26 cellular contexts compared by ENCODE assay signal in genomic region chr22:37179622-37180420, GRCh38. TPM values are rescaled to one million over a fixed set of nuclear protein-coding genes. Genes with fewer than 3 reads are reported as not detected.
DNase-seq lines count a peak whose midpoint lies in the region; ATAC-seq and TF ChIP-seq lines count a peak whose summit lies in the region.
"Had no signal": no experiment of that assay in that cellular context is flagged by ENCODE, and none has a peak within 500 bp of the region (broad histone marks: within the 10 kb centered on the region; RNA-seq: fewer than 3 reads in every experiment).

No MANE protein-coding gene starts in this region.

- no peak overlapping the region for H3K27ac Mint-ChIP-seq in chondrocyte (ENCODE audit: unreplicated experiment)
- H3K27ac Mint-ChIP-seq: CD4-positive, alpha-beta memory T cell; WTC11 had no signal

- no peak for TF ChIP-seq POLR2A in HCT116 (IDR thresholded peaks at IDR 0.05; ENCODE audit: borderline replicate concordance, extremely low read depth, insufficient read depth, insufficient read length)
- TF ChIP-seq POLR2A in stomach (IDR thresholded peaks at IDR 0.05) = no peak

- H3K79me2 ChIP-seq in HCT116 (ENCODE audit: insufficient read depth, low read length) (no peaks in the 10 kb centered on the region), GM23248 (ENCODE audit: insufficient read depth) (no peaks in the 10 kb centered on the region)

- intact Hi-C loops in HCT116 (cut with micrococcal nuclease) (no loop called here), stomach (cut with DNase I; ENCODE audit: low total_unique reads) (no loop called here)

- CTCF ChIA-PET in HCT116 (lab: Charles Lee) = no interaction called here

- peaks cover under 1% of the 10 kb centered on the region for H3K27me3 Mint-ChIP-seq in chondrocyte (ENCODE audit: low read depth)

- no peaks in the 10 kb centered on the region for H3K9me2 ChIP-seq in HCT116 (ENCODE audit: insufficient read depth)
- H3K9me2 ChIP-seq in GM23248 (ENCODE audit: insufficient read depth) = no peaks in the 10 kb centered on the region

- peaks cover 35% of the 10 kb centered on the region for H3K4me1 Mint-ChIP-seq in chondrocyte (ENCODE audit: low read depth)

- in situ Hi-C loops in GM23248 (cut with MboI) = no loop called here

- no peaks in the 10 kb centered on the region for H3K9me3 ChIP-seq in HCT116 (ENCODE audit: control insufficient read depth in 1 of 2, insufficient read depth in 1 of 2, low read depth in 1 of 2, low read length in 2 of 2)
- H3K9me3 ChIP-seq in mucosa of rectum (ENCODE audit: control insufficient read depth in 2 of 2, low read length in 2 of 2) = no peaks in the 10 kb centered on the region
- H3K9me3 ChIP-seq in stomach = no peaks in the 10 kb centered on the region
- H3K9me3 ChIP-seq in GM23248 (ENCODE audit: low read depth) = no peaks in the 10 kb centered on the region
- H3K9me3 ChIP-seq: breast epithelium, uterus had no signal

- peaks cover 2% of the 10 kb centered on the region for H3K36me3 Mint-ChIP-seq in chondrocyte (ENCODE audit: low read depth)
- H3K36me3 Mint-ChIP-seq: WTC11 had no signal

- DNase-seq in HCT116 (ENCODE audit: low read depth, low spot score) = no peak
- peak; percentile 79 for DNase-seq in chondrocyte (ENCODE audit: low spot score)
- DNase-seq in stomach = no peak
- no peak for DNase-seq in GM23248
- DNase-seq: activated CD4-positive, alpha-beta T cell treated with anti-CD3 and anti-CD28 coated beads, Interleukin-2, amount 50 U/mL, for 48 hours; activated CD8-positive, alpha-beta memory T cell treated with anti-CD3 and anti-CD28 coated beads, Interleukin-2, amount 50 U/mL, for 48 hours; activated gamma-delta T cell; CD4-positive, alpha-beta memory T cell; GDM1; Kasumi-1; NCI-H1694 treated with DMSO at 0.1 percent for 48 hours; NCI-H526; occipital lobe; stimulated activated CD4-positive, alpha-beta T cell treated with anti-CD3 and anti-CD28 coated beads, Interleukin-15, amount 100 ng/mL, for 24 hours; uterus had no signal

- TF ChIP-seq CTCF in HCT116 (IDR thresholded peaks at IDR 0.05 in 2 of 3, conservative IDR thresholded peaks at IDR 0.05 in 1 of 3; ENCODE audit: borderline replicate concordance in 1 of 3, insufficient read depth in 1 of 3, low read depth in 2 of 3, low read length in 2 of 3) (no peak), chondrocyte (IDR thresholded peaks at IDR 0.05) (no peak), stomach (IDR thresholded peaks at IDR 0.05) (no peak)

- no peak overlapping the region for H2AFZ ChIP-seq in HCT116 (ENCODE audit: low read depth, low read length, poor library complexity, severe bottlenecking)
- no peak overlapping the region for H2AFZ ChIP-seq in GM23248

- ATAC-seq in HCT116 (peak; percentile 16; the same call in 1 of the 2 replicates), GM21528 (IDR thresholded peaks at IDR 0.05; ENCODE audit: low FRiP score, unreplicated experiment) (no peak), HG03280 (IDR thresholded peaks at IDR 0.05; ENCODE audit: unreplicated experiment) (no peak)
- ATAC-seq: right cardiac atrium, WTC11 had no signal

- 67 to 80% (median 76%) methylated on average over 30 to 31 of the region's 31 CpGs for WGBS in stomach, 5 donors
- 86 to 88% methylated on average over 30 to 31 of the region's 31 CpGs for WGBS in GM23248 (ENCODE audit: low coverage in 1 of 2, low lambda C conversion rate in 2 of 2, missing lambda C conversion rate in 2 of 2), 2 experiments

- no peak overlapping the region for H3K9ac ChIP-seq in HCT116 (ENCODE audit: low read length)
- peak overlapping the region in 1 of 2 donors; percentile 44 for H3K9ac ChIP-seq in mucosa of rectum (ENCODE audit: low read depth in 1 of 2, low read length in 2 of 2)
- no peak overlapping the region for H3K9ac ChIP-seq in GM23248

- H3K27me3 ChIP-seq in HCT116 (ENCODE audit: insufficient read depth, low read length) = no peaks in the 10 kb centered on the region
- no peaks in the 10 kb centered on the region for H3K27me3 ChIP-seq in mucosa of rectum (ENCODE audit: control insufficient read depth in 2 of 2, insufficient read depth in 2 of 2, low read length in 2 of 2)
- no peaks in the 10 kb centered on the region for H3K27me3 ChIP-seq in stomach
- no peaks in the 10 kb centered on the region for H3K27me3 ChIP-seq in GM23248 (replicated peaks; ENCODE audit: insufficient read depth)
- H3K27me3 ChIP-seq: breast epithelium, uterus had no signal

- POLR2A ChIA-PET in HCT116 (lab: Charles Lee) = no interaction called here

- no peak for TF ChIP-seq EP300 in stomach (IDR thresholded peaks at IDR 0.05)

- no peak overlapping the region for H3K4me3 Mint-ChIP-seq in chondrocyte (ENCODE audit: unreplicated experiment)
- H3K4me3 Mint-ChIP-seq: CD4-positive, alpha-beta memory T cell; T-helper 2 cell treated with Interferon-gamma antibody and Interleukin-4, amounts not matched to agents 5 μg/mL and 100 μg/mL, for 36 hours; WTC11 had no signal

- no peak overlapping the region for H3K4me3 ChIP-seq in HCT116 (replicated peaks in 1 of 2; ENCODE audit: low read depth in 1 of 2, low read length in 2 of 2)
- no peak overlapping the region for H3K4me3 ChIP-seq in mucosa of rectum (ENCODE audit: low read length in 2 of 2)
- H3K4me3 ChIP-seq in stomach = no peak overlapping the region
- H3K4me3 ChIP-seq in GM23248 = no peak overlapping the region
- H3K4me3 ChIP-seq: breast epithelium, lung, uterus had no signal

- no peaks in the 10 kb centered on the region for H3F3A ChIP-seq in GM23248 (ENCODE audit: insufficient read depth)

- H3K27ac ChIP-seq in HCT116 (ENCODE audit: low read depth, low read length) (no peak overlapping the region; the same call in 1 of the 2 replicates), mucosa of rectum (ENCODE audit: low read depth in 2 of 2, low read length in 2 of 2) (peak overlapping the region; percentile 41 to 43), stomach (peak overlapping the region in 3 of 5 donors; percentile 15 to 38 (median 29)), GM23248 (no peak overlapping the region)

- H3K4me1 ChIP-seq in HCT116 (ENCODE audit: control insufficient read depth in 1 of 2, insufficient read depth in 2 of 2, low read length in 2 of 2) (peaks cover 2 to 18% of the 10 kb centered on the region in 2 experiments; a peak in 3 of 4 replicates), mucosa of rectum (ENCODE audit: control insufficient read depth in 2 of 2, insufficient read depth in 2 of 2, low read length in 2 of 2) (peaks cover 48 to 50% of the 10 kb centered on the region in 2 donors), stomach (peaks cover 34 to 62% (median 49%) of the 10 kb centered on the region in 4 donors), GM23248 (ENCODE audit: insufficient read depth) (peaks cover 16% of the 10 kb centered on the region)

- TF ChIP-seq RAD21 in HCT116 (IDR thresholded peaks at IDR 0.05; ENCODE audit: low read depth) = no peak

- H3K36me3 ChIP-seq in HCT116 (ENCODE audit: control insufficient read depth in 1 of 2, insufficient read depth in 2 of 2, low read length in 2 of 2) (no peaks in the 10 kb centered on the region), mucosa of rectum (ENCODE audit: control insufficient read depth in 2 of 2, insufficient read depth in 2 of 2, low read length in 2 of 2) (no peaks in the 10 kb centered on the region), stomach (peaks cover 0 to 15% (median 5%) of the 10 kb centered on the region in 4 donors), GM23248 (ENCODE audit: low read depth) (no peaks in the 10 kb centered on the region)
- H3K36me3 ChIP-seq: breast epithelium, uterus had no signal

- peak overlapping the region; percentile 18; the same call in 1 of the 2 replicates for H3K4me2 ChIP-seq in HCT116 (ENCODE audit: low read length)
- no peak overlapping the region for H3K4me2 ChIP-seq in GM23248 (ENCODE audit: unreplicated experiment)

- RAD21 ChIA-PET in HCT116 (lab: Charles Lee; ENCODE audit: low non-redundant PET in 1 of 2, low total read pairs in 2 of 2, uncharacterized antibody in 2 of 2, unreplicated experiment in 2 of 2) = no interaction called here

- no TSS peak for BruUV-seq in HCT116 (replicated peaks; lab: Mats Ljungman, UMichigan)

- no peaks in the 10 kb centered on the region for H4K20me1 ChIP-seq in HCT116 (ENCODE audit: insufficient read depth)
- no peaks in the 10 kb centered on the region for H4K20me1 ChIP-seq in GM23248 (ENCODE audit: insufficient read depth)

- H3K9me3 Mint-ChIP-seq in chondrocyte (ENCODE audit: low read depth) = no peaks in the 10 kb centered on the region
- H3K9me3 Mint-ChIP-seq: T-helper 2 cell treated with Interferon-gamma antibody and Interleukin-4, amounts not matched to agents 5 μg/mL and 100 μg/mL, for 36 hours; WTC11 had no signal

TF ChIP-seq in HCT116, 20 proteins besides CTCF, POLR2A, EP300 and RAD21 (continues in another document):
- TF ChIP-seq MAX (IDR thresholded peaks at IDR 0.05) (no peak), SRF (IDR thresholded peaks at IDR 0.05; ENCODE audit: low read depth) (no peak), EGR1 (IDR thresholded peaks at IDR 0.05; ENCODE audit: low read depth) (no peak), JUND (IDR thresholded peaks at IDR 0.05) (no peak), CBX3 (IDR thresholded peaks at IDR 0.05; ENCODE audit: low read depth) (no peak), EZH2 (IDR thresholded peaks at IDR 0.05) (no peak), FOSL1 (IDR thresholded peaks at IDR 0.05; ENCODE audit: low read depth) (no peak)

RNA-seq across cellular contexts. Expression of gene C1QTNF6, which starts 8.2 kb away (rescaled TPM):
- total RNA-seq in HCT116 (2021; ENCODE audit: unreplicated experiment) (15.2 TPM), chondrocyte (11.3 to 27.7 TPM (median 14.6 TPM) in 3 replicates), stomach (10 to 100 TPM in 1 of 5 donors, 1 to 10 TPM in 2, under 1 TPM in 1, not detected in 1; 0.45 to 10.4 (median 3.0) TPM)
- polyA plus RNA-seq in HCT116 (2012) = 9.4 and 13.4 TPM in 2 replicates
- polyA plus RNA-seq in stomach (1 to 10 TPM; 2.3 to 4.5 (median 4.1) TPM), GM23248 (2016; fragmentation: Nextera tagmentation; extraction: Ambion mirVana) (8.9 and 9.8 TPM in 2 replicates)
- 3.4 and 4.0 TPM in 2 replicates for total RNA-seq in GM23248 (2014; rRNA removed; shearing (Covaris generic))

RNA-seq across cellular contexts. Expression of gene IL2RB, which starts 30.1 kb away (rescaled TPM):
- total RNA-seq in HCT116 (2021; ENCODE audit: unreplicated experiment) (0.30 TPM), chondrocyte (0.37 TPM in 1 of 3 replicates, not detected in the others), stomach (1 to 10 TPM in 2 of 5 donors, under 1 TPM in 1, not detected in 2; 0.73 to 5.3 (median 5.2) TPM)
- 0.20 and 0.21 TPM in 2 replicates for polyA plus RNA-seq in HCT116 (2012)
- polyA plus RNA-seq in stomach (1 to 10 TPM in 1 of 3 donors, under 1 TPM in 2; 0.44 to 2.6 (median 0.58) TPM), GM23248 (2016; fragmentation: Nextera tagmentation; extraction: Ambion mirVana) (0.15 and 0.19 TPM in 2 replicates)
- total RNA-seq in GM23248 (2014; rRNA removed; shearing (Covaris generic)) = not detected in 2 replicates
- total RNA-seq: endothelial cell of umbilical vein, myocyte, occipital lobe, RPMI7951 had no signal

RNA-seq across cellular contexts. Expression of gene SSTR3, which starts 32.5 kb away (rescaled TPM):
- not detected for total RNA-seq in HCT116 (2021; ENCODE audit: unreplicated experiment)
- 0.04 TPM in 1 of 2 replicates, not detected in the other for polyA plus RNA-seq in HCT116 (2012)
- not detected in 3 replicates for total RNA-seq in chondrocyte
- under 1 TPM in 1 of 5 donors, not detected in 4; 0.37 TPM for total RNA-seq in stomach
- under 1 TPM in 2 of 3 donors, not detected in 1; 0.05 to 0.12 TPM for polyA plus RNA-seq in stomach
- not detected in 2 replicates for total RNA-seq in GM23248 (2014; rRNA removed; shearing (Covaris generic))
- not detected in 2 replicates for polyA plus RNA-seq in GM23248 (2016; fragmentation: Nextera tagmentation; extraction: Ambion mirVana)
- total RNA-seq: breast epithelium, endothelial cell of umbilical vein, myocyte, occipital lobe, right cardiac atrium, RPMI7951 had no signal
- polyA plus RNA-seq: endothelial cell of umbilical vein, right cardiac atrium had no signal

Comparison
In these comparisons a context has a peak if more than half of its experiments do, and no peak if none do; other contexts are left out.
1. H3K27ac ChIP-seq: peak in mucosa of rectum (2 of 2) and stomach (3 of 5); none in HCT116 (single experiment) and GM23248 (single experiment).